In genomic region chr1:216750031-216750627, GRCh38 we compare ENCODE assay signal across 8 cellular contexts. TPM values are rescaled to one million over a fixed set of nuclear protein-coding genes. Genes with fewer than 3 reads are reported as not detected.
A peak's percentile ranks its signal among the peaks of the same experiment; 100 is the strongest.
DNase-seq lines count a peak whose midpoint lies in the region; ATAC-seq and TF ChIP-seq lines count a peak whose summit lies in the region.

No MANE protein-coding gene starts in this region.

- WGBS in mammary epithelial cell (ENCODE audit: low coverage, missing lambda C conversion rate) = 8% methylated on average over 3 of the region's 3 CpGs

- no peaks in the 10 kb centered on the region for H3K9me3 ChIP-seq in mammary epithelial cell (replicated peaks; ENCODE audit: insufficient read depth, low read length)

- no TSS peak for BruUV-seq in mammary epithelial cell (replicated peaks; lab: Mats Ljungman, UMichigan)

- H3K27ac ChIP-seq in mammary epithelial cell (ENCODE audit: insufficient read depth, low read depth, low read length) = no peak overlapping the region

- CTCF ChIA-PET in mammary epithelial cell (lab: Charles Lee; ENCODE audit: low non-redundant PET) = interaction anchor here (0.6 to 0.7 kb wide), 4 partner anchors 196 to 910 kb away, joined by 4 to 6 read pairs (median 4); no protein-coding TSS in a partner anchor

- DNase-seq in NCI-H69 (lab: John Stamatoyannopoulos, UW) (peak; percentile 92), mammary epithelial cell (peak; percentile 45), kidney tubule cell (ENCODE audit: low spot score) (peak; percentile 70)
- no peak for DNase-seq in activated naive CD4-positive, alpha-beta T cell (lab: John Stamatoyannopoulos, UW)

- intact Hi-C loops in mammary epithelial cell (cut with micrococcal nuclease) = loop anchor here (1.0 to 10.0 kb wide), 9 partner anchors 153 to 1005 kb away; no protein-coding TSS in a partner anchor

- no peaks in the 10 kb centered on the region for H3K27me3 ChIP-seq in mammary epithelial cell (ENCODE audit: insufficient read depth, low read length)

- H4K20me1 ChIP-seq in mammary epithelial cell (ENCODE audit: insufficient read depth, low read length) = no peaks in the 10 kb centered on the region

- dilution Hi-C loops in mammary epithelial cell (cut with HindIII; ENCODE audit: low sequenced_read_pairs) = no loop called here

- no peak overlapping the region for H3K9ac ChIP-seq in mammary epithelial cell (ENCODE audit: insufficient read depth, low read length)

- H3K79me2 ChIP-seq in mammary epithelial cell (ENCODE audit: insufficient read depth, low read length) = no peaks in the 10 kb centered on the region

- H3K4me3 ChIP-seq in mammary epithelial cell (replicated peaks in 1 of 3; ENCODE audit: insufficient read depth in 1 of 3, low read depth in 2 of 3, low read length in 3 of 3) = no peak overlapping the region

- H3K36me3 ChIP-seq in mammary epithelial cell (ENCODE audit: insufficient read depth, low read length) = no peaks in the 10 kb centered on the region

- H2AFZ ChIP-seq in mammary epithelial cell (ENCODE audit: low read depth, low read length) = peak overlapping the region; percentile 42

- TF ChIP-seq CTCF in GM12872 (IDR thresholded peaks at IDR 0.05; ENCODE audit: insufficient read depth, low read depth, low read length) = peak; percentile 63
- TF ChIP-seq CTCF in mammary epithelial cell (conservative IDR thresholded peaks at IDR 0.05 in 1 of 2, IDR thresholded peaks at IDR 0.05 in 1 of 2; ENCODE audit: extremely low read depth in 1 of 2, insufficient read depth in 1 of 2, low read depth in 1 of 2, low read length in 2 of 2) = peak; percentile 79 to 83

- no peaks in the 10 kb centered on the region for H3K4me1 ChIP-seq in mammary epithelial cell (ENCODE audit: insufficient read depth, low read length)

- in situ Hi-C loops in mammary epithelial cell (cut with MboI; ENCODE audit: low sequenced_read_pairs in 2 of 2) = loop anchor here in 1 of 2 donors (25.0 kb wide), 1 partner anchor 587 kb away; no protein-coding TSS in a partner anchor

- H3K4me2 ChIP-seq in mammary epithelial cell (ENCODE audit: insufficient read depth, low read depth, low read length) = no peak overlapping the region

- ATAC-seq in HG03558 (IDR thresholded peaks at IDR 0.05; ENCODE audit: extremely low read depth, unreplicated experiment) (peak; percentile 66), HG02588 (IDR thresholded peaks at IDR 0.05; ENCODE audit: unreplicated experiment) (no peak), GM19397 (IDR thresholded peaks at IDR 0.05; ENCODE audit: unreplicated experiment) (no peak)

RNA-seq across cellular contexts. Expression of gene ESRRG, which starts 26.9 kb away (rescaled TPM):
- total RNA-seq in mammary epithelial cell = under 1 TPM; 0.17 to 0.40 TPM
- polyA plus RNA-seq in mammary epithelial cell = 0.09 TPM
- not detected for polyA minus RNA-seq in mammary epithelial cell

Comparison
In these comparisons a context has a peak if more than half of its experiments do, and no peak if none do; other contexts are left out.
1. DNase-seq: peak in NCI-H69 (single experiment), mammary epithelial cell (single experiment) and kidney tubule cell (single experiment); none in activated naive CD4-positive, alpha-beta T cell (0 of 4).